7 cellular contexts compared by ENCODE assay signal in the genomic region with DNA sequence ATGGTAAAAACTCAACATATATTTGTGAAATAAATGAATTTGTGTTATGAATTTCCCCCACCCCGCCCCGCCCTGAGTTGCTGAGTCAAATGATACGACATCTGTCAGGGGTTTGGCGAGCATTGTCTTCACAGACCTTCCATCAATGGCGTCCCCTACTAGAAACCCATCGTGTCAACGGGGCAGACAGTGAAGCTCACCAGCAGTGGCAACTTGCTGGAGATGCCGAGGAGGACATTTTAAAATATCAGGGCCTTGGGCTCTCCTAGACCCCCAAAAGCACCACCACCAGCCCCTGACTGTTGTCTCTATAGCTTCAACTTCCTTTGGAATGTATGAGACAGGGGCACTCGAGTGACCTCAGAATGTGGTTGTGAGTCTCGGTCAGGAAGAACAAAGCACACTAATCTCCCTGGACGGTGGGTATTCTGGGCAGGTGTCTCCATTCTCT. TPM values are rescaled to one million over a fixed set of nuclear protein-coding genes. Genes with fewer than 3 reads are reported as not detected.
DNase-seq lines count a peak whose midpoint lies in the region; ATAC-seq and TF ChIP-seq lines count a peak whose summit lies in the region.

No MANE protein-coding gene starts in this region.

- peak overlapping the region; percentile 93 for H3K4me2 ChIP-seq in GM23248 (ENCODE audit: unreplicated experiment)

- 24 to 30% methylated on average over 11 of the region's 11 CpGs for WGBS in GM23248 (ENCODE audit: low coverage in 1 of 2, low lambda C conversion rate in 2 of 2, missing lambda C conversion rate in 2 of 2), 2 experiments
- 33 to 37% methylated on average over 3 to 4 of the region's 11 CpGs for WGBS in mesodermal cell (ENCODE audit: insufficient coverage in 2 of 2), 2 experiments

- no peaks in the 10 kb centered on the region for H3K9me3 ChIP-seq in GM23248 (ENCODE audit: low read depth)
- no peaks in the 10 kb centered on the region for H3K9me3 ChIP-seq in mesodermal cell (ENCODE audit: control insufficient read depth, low read length)
- H3K9me3 ChIP-seq in tibial artery: no peaks in the 10 kb centered on the region

- intact Hi-C loops in tibial artery (cut with DNase I; ENCODE audit: low total_unique reads): no loop called here

- H3K27me3 Mint-ChIP-seq in central memory CD8-positive, alpha-beta T cell: no peaks in the 10 kb centered on the region

- peaks cover 41% of the 10 kb centered on the region for H3F3A ChIP-seq in GM23248 (ENCODE audit: insufficient read depth)

- H3K9me3 Mint-ChIP-seq in central memory CD8-positive, alpha-beta T cell: no peaks in the 10 kb centered on the region

- DNase-seq in GM23248 (peak; percentile 45), RKO (ENCODE audit: low spot score) (peak; percentile 12), tibial artery (no peak), HT-29 (ENCODE audit: low spot score) (no peak)
- no peak for DNase-seq in central memory CD8-positive, alpha-beta T cell (ENCODE audit: low spot score in 2 of 2)

- H4K20me1 ChIP-seq in GM23248 (ENCODE audit: insufficient read depth): no peaks in the 10 kb centered on the region

- H3K4me1 ChIP-seq in GM23248 (ENCODE audit: insufficient read depth) (peaks cover 20% of the 10 kb centered on the region), mesodermal cell (ENCODE audit: control insufficient read depth, insufficient read depth, low read length, poor library complexity, severe bottlenecking) (peaks cover 19% of the 10 kb centered on the region), tibial artery (peaks cover 0 to 25% (median 23%) of the 10 kb centered on the region in 4 donors)

- peak overlapping the region; percentile 97 for H3K4me3 ChIP-seq in GM23248
- peak overlapping the region; percentile 95 for H3K4me3 ChIP-seq in mesodermal cell (ENCODE audit: extremely low read depth, insufficient read depth, low read length, poor library complexity, severe bottlenecking)
- H3K4me3 ChIP-seq in tibial artery: peak overlapping the region; percentile 81 to 82

- H3K27me3 ChIP-seq in GM23248 (replicated peaks; ENCODE audit: insufficient read depth): no peaks in the 10 kb centered on the region
- H3K27me3 ChIP-seq in tibial artery: no peaks in the 10 kb centered on the region

- H3K27ac Mint-ChIP-seq in central memory CD8-positive, alpha-beta T cell (ENCODE audit: low read depth): peak overlapping the region; percentile 93

- peaks cover 42% of the 10 kb centered on the region for H3K79me2 ChIP-seq in GM23248 (ENCODE audit: insufficient read depth)

- TF ChIP-seq CTCF in tibial artery (IDR thresholded peaks at IDR 0.05): no peak

- H3K9ac ChIP-seq in GM23248: peak overlapping the region; percentile 95

- H3K4me1 Mint-ChIP-seq in central memory CD8-positive, alpha-beta T cell: peaks cover 22% of the 10 kb centered on the region

- no peaks in the 10 kb centered on the region for H3K9me2 ChIP-seq in GM23248 (ENCODE audit: insufficient read depth)

- peak overlapping the region; percentile 94 for H3K4me3 Mint-ChIP-seq in central memory CD8-positive, alpha-beta T cell

- H3K27ac ChIP-seq in GM23248 (peak overlapping the region; percentile 74), mesodermal cell (ENCODE audit: low read depth, low read length, severe bottlenecking) (peak overlapping the region; percentile 81), tibial artery (peak overlapping the region; percentile 89 to 95)

- H3K36me3 ChIP-seq in GM23248 (ENCODE audit: low read depth): peaks cover 25% of the 10 kb centered on the region
- peaks cover 43% of the 10 kb centered on the region for H3K36me3 ChIP-seq in mesodermal cell (ENCODE audit: control insufficient read depth, insufficient read depth, low read length)
- H3K36me3 ChIP-seq in tibial artery: peaks cover 25 to 38% (median 28%) of the 10 kb centered on the region in 3 donors

- ATAC-seq in central memory CD8-positive, alpha-beta T cell (replicated peaks; ENCODE audit: extremely low read depth, poor library complexity, severe bottlenecking): peak; percentile 21
- no peak for ATAC-seq in HG03196 (IDR thresholded peaks at IDR 0.05; ENCODE audit: unreplicated experiment)

- H2AFZ ChIP-seq in GM23248: peak overlapping the region; percentile 77; the same call in 1 of the 2 replicates

- in situ Hi-C loops in GM23248 (cut with MboI): no loop called here

- peaks cover 42% of the 10 kb centered on the region for H3K36me3 Mint-ChIP-seq in central memory CD8-positive, alpha-beta T cell (ENCODE audit: insufficient read depth)

RNA-seq across cellular contexts. Expression of a gene that starts 0.8 kb away (rescaled TPM):
- total RNA-seq in GM23248 (2014; rRNA removed; shearing (Covaris generic)): 25.0 and 32.0 TPM in 2 replicates
- polyA plus RNA-seq in GM23248 (2016; fragmentation: Nextera tagmentation; extraction: Ambion mirVana): 51.1 and 53.3 TPM in 2 replicates
- polyA plus RNA-seq in mesodermal cell (2013, experiment 1 of 2): 47.4 TPM
- polyA plus RNA-seq in mesodermal cell (2013, experiment 2 of 2): 44.0 TPM
- total RNA-seq in HT-29 (2014; rRNA removed; shearing (Covaris generic)): 24.4 and 31.7 TPM in 2 replicates

RNA-seq across cellular contexts. Expression of a gene that starts 14.2 kb away (rescaled TPM):
- total RNA-seq in GM23248 (2014; rRNA removed; shearing (Covaris generic)): 32.0 and 33.4 TPM in 2 replicates
- polyA plus RNA-seq in GM23248 (2016; fragmentation: Nextera tagmentation; extraction: Ambion mirVana): 31.4 and 34.2 TPM in 2 replicates
- polyA plus RNA-seq in mesodermal cell (2013, experiment 1 of 2): 14.6 TPM
- 16.0 TPM for polyA plus RNA-seq in mesodermal cell (2013, experiment 2 of 2)
- total RNA-seq in HT-29 (2014; rRNA removed; shearing (Covaris generic)): 77.3 and 79.3 TPM in 2 replicates

RNA-seq across cellular contexts. Expression of a gene that starts 18.8 kb away (rescaled TPM):
- 73.3 and 151 TPM in 2 replicates for total RNA-seq in GM23248 (2014; rRNA removed; shearing (Covaris generic))
- 140 and 150 TPM in 2 replicates for polyA plus RNA-seq in GM23248 (2016; fragmentation: Nextera tagmentation; extraction: Ambion mirVana)
- polyA plus RNA-seq in mesodermal cell (2013, experiment 1 of 2): 44.9 TPM
- 41.4 TPM for polyA plus RNA-seq in mesodermal cell (2013, experiment 2 of 2)
- 87.6 and 114 TPM in 2 replicates for total RNA-seq in HT-29 (2014; rRNA removed; shearing (Covaris generic))

RNA-seq across cellular contexts. Expression of a gene that starts 25.8 kb away (rescaled TPM):
- 43.9 and 45.7 TPM in 2 replicates for total RNA-seq in GM23248 (2014; rRNA removed; shearing (Covaris generic))
- polyA plus RNA-seq in GM23248 (2016; fragmentation: Nextera tagmentation; extraction: Ambion mirVana): 32.0 and 34.0 TPM in 2 replicates
- polyA plus RNA-seq in mesodermal cell (2013, experiment 1 of 2): 54.7 TPM
- polyA plus RNA-seq in mesodermal cell (2013, experiment 2 of 2): 54.2 TPM
- total RNA-seq in HT-29 (2014; rRNA removed; shearing (Covaris generic)): 64.6 and 80.6 TPM in 2 replicates

RNA-seq across cellular contexts. Expression of a gene that starts 26.6 kb away (rescaled TPM):
- not detected in 2 replicates for total RNA-seq in GM23248 (2014; rRNA removed; shearing (Covaris generic))
- 0.44 TPM in 1 of 2 replicates, not detected in the other for polyA plus RNA-seq in GM23248 (2016; fragmentation: Nextera tagmentation; extraction: Ambion mirVana)
- polyA plus RNA-seq in mesodermal cell (2013, experiment 1 of 2): not detected
- polyA plus RNA-seq in mesodermal cell (2013, experiment 2 of 2): not detected
- total RNA-seq in HT-29 (2014; rRNA removed; shearing (Covaris generic)): 0.61 TPM in 1 of 2 replicates, not detected in the other

Comparison
In these comparisons a context has a peak if more than half of its experiments do, and no peak if none do; other contexts are left out.
1. DNase-seq: peak in GM23248 (single experiment) and RKO (single experiment); none in central memory CD8-positive, alpha-beta T cell (0 of 2), tibial artery (0 of 2) and HT-29 (single experiment).
2. Peak in every context shown above with its lines, with median percentiles within 50 percentile points of each other: H3K27ac ChIP-seq and H3K4me3 ChIP-seq.